Comparison of ENCODE assay signal across 3 cellular contexts in genomic region chr2:141810148-141810547, GRCh38.
A peak's percentile ranks its signal among the peaks of the same experiment; 100 is the strongest.
TF ChIP-seq lines count a peak whose summit lies in the region.

No MANE protein-coding gene starts in this region.

TF ChIP-seq in HepG2, 621 proteins besides CTCF, POLR2A, EP300 and RAD21:
- peak; percentile 87 for TF ChIP-seq RAD51 (IDR thresholded peaks at IDR 0.05; ENCODE audit: borderline replicate concordance)
- TF ChIP-seq KLF9 (CRISPR knock-in tag; IDR thresholded peaks at IDR 0.05; ENCODE audit: low read depth) = no peak
- peak; percentile 61 for TF ChIP-seq USF2 (IDR thresholded peaks at IDR 0.05; ENCODE audit: low read depth, low read length)
- no peak for TF ChIP-seq USF2 (CRISPR knock-in tag; IDR thresholded peaks at IDR 0.05; ENCODE audit: borderline replicate concordance)

TF ChIP-seq in WTC11, 78 proteins besides CTCF, POLR2A, EP300 and RAD21:
- TF ChIP-seq MXD4 (CRISPR knock-in tag; IDR thresholded peaks at IDR 0.05; ENCODE audit: borderline replicate concordance) (no peak), USF2 (CRISPR knock-in tag; IDR thresholded peaks at IDR 0.05) (0 out of 2 replicates have a peak, but pooled peaks have one; percentile 14)
- TF ChIP-seq, protein P1, sequence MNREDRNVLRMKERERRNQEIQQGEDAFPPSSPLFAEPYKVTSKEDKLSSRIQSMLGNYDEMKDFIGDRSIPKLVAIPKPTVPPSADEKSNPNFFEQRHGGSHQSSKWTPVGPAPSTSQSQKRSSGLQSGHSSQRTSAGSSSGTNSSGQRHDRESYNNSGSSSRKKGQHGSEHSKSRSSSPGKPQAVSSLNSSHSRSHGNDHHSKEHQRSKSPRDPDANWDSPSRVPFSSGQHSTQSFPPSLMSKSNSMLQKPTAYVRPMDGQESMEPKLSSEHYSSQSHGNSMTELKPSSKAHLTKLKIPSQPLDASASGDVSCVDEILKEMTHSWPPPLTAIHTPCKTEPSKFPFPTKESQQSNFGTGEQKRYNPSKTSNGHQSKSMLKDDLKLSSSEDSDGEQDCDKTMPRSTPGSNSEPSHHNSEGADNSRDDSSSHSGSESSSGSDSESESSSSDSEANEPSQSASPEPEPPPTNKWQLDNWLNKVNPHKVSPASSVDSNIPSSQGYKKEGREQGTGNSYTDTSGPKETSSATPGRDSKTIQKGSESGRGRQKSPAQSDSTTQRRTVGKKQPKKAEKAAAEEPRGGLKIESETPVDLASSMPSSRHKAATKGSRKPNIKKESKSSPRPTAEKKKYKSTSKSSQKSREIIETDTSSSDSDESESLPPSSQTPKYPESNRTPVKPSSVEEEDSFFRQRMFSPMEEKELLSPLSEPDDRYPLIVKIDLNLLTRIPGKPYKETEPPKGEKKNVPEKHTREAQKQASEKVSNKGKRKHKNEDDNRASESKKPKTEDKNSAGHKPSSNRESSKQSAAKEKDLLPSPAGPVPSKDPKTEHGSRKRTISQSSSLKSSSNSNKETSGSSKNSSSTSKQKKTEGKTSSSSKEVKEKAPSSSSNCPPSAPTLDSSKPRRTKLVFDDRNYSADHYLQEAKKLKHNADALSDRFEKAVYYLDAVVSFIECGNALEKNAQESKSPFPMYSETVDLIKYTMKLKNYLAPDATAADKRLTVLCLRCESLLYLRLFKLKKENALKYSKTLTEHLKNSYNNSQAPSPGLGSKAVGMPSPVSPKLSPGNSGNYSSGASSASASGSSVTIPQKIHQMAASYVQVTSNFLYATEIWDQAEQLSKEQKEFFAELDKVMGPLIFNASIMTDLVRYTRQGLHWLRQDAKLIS (CRISPR knock-in tag; IDR thresholded peaks at IDR 0.05; ENCODE audit: borderline replicate concordance) = no peak

TF ChIP-seq in H1, 55 proteins besides CTCF, POLR2A, EP300 and RAD21:
- TF ChIP-seq PHF8 (conservative IDR thresholded peaks at IDR 0.05; ENCODE audit: low read depth, low read length) (no peak), RBBP5 (IDR thresholded peaks at IDR 0.05; ENCODE audit: borderline replicate concordance, low read depth, low read length) (no peak), ASH2L (IDR thresholded peaks at IDR 0.05; ENCODE audit: low read length) (no peak), CBX5 (IDR thresholded peaks at IDR 0.05; ENCODE audit: low read depth, low read length) (no peak), CHD2 (IDR thresholded peaks at IDR 0.05; ENCODE audit: low read length) (no peak), BACH1 (IDR thresholded peaks at IDR 0.05; ENCODE audit: low read length) (no peak), NRF1 (IDR thresholded peaks at IDR 0.05; ENCODE audit: low read depth, low read length) (no peak), JUN (IDR thresholded peaks at IDR 0.05; ENCODE audit: low read depth, low read length) (no peak)
